Comparison of ENCODE assay signal across 17 cellular contexts in the genomic region with DNA sequence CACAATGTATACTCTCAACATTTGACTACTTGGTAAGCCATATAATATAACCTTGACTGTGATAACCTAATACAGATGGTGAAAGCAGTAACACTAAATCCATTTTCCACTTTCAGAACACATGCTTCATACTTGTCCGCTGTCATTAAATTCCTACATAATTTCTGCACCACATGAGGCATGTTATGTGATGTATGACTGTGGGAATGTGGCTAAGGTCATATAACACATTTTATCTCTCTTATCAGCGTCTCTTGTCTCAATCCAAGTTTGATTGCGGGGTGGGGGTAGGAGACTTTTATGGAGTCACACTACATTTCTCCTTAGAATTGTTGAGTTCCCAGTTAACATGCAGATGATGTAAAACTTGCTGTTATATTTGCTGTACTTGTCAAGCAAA.
DNase-seq lines count a peak whose midpoint lies in the region; ATAC-seq and TF ChIP-seq lines count a peak whose summit lies in the region.
"Had no signal": no experiment of that assay in that cellular context is flagged by ENCODE, and none has a peak within 500 bp of the region (broad histone marks: within the 10 kb centered on the region; RNA-seq: fewer than 3 reads in every experiment).

No MANE protein-coding gene starts in this region.

- POLR2A ChIA-PET in T-cell (lab: Charles Lee), result no interaction called here

- peak overlapping the region; percentile 56; the same call in 1 of the 2 replicates for H3K27ac ChIP-seq in OCI-LY3 (ENCODE audit: low read length)
- H3K27ac ChIP-seq in SJCRH30, result no peak overlapping the region
- H3K27ac ChIP-seq: PC-9 had no signal

- no peaks in the 10 kb centered on the region for H3K9me3 Mint-ChIP-seq in T-cell

- no peaks in the 10 kb centered on the region for H3K36me3 Mint-ChIP-seq in T-cell

- no peaks in the 10 kb centered on the region for H3K9me3 ChIP-seq in OCI-LY3 (ENCODE audit: insufficient read depth, low read length)
- no peaks in the 10 kb centered on the region for H3K9me3 ChIP-seq in mucosa of descending colon
- no peaks in the 10 kb centered on the region for H3K9me3 ChIP-seq in SJCRH30 (replicated peaks)
- H3K9me3 ChIP-seq: A549, Caco-2 had no signal

- H3K9ac ChIP-seq in OCI-LY3 (ENCODE audit: low read length), result no peak overlapping the region

- no peak overlapping the region for H3K27ac Mint-ChIP-seq in T-cell

- H3K79me2 ChIP-seq in OCI-LY3 (ENCODE audit: low read length), result no peaks in the 10 kb centered on the region

- peaks cover 0 to 2% (median under 1%) of the 10 kb centered on the region in 3 donors for H3K4me1 Mint-ChIP-seq in T-cell

- no peak for TF ChIP-seq CTCF in AG10803 (conservative IDR thresholded peaks at IDR 0.05; ENCODE audit: low read length)
- TF ChIP-seq CTCF in OCI-LY3 (IDR thresholded peaks at IDR 0.05; ENCODE audit: low read depth, low read length), result no peak
- no peak for TF ChIP-seq CTCF in mucosa of descending colon (IDR thresholded peaks at IDR 0.05)

- peaks cover 34% of the 10 kb centered on the region for H3K4me1 ChIP-seq in OCI-LY3 (ENCODE audit: low read length)
- no peaks in the 10 kb centered on the region for H3K4me1 ChIP-seq in mucosa of descending colon (ENCODE audit: low read depth)
- no peaks in the 10 kb centered on the region for H3K4me1 ChIP-seq in SJCRH30

- H3K27me3 ChIP-seq in OCI-LY3 (ENCODE audit: low read depth, low read length) (no peaks in the 10 kb centered on the region), SJCRH30 (no peaks in the 10 kb centered on the region)

- DNase-seq in AG10803 (ENCODE audit: low read depth) (peak; percentile 46), cerebellar cortex (ENCODE audit: low spot score) (peak; percentile 10), mucosa of descending colon (no peak), NCI-H1436 (lab: John Stamatoyannopoulos, UW) (no peak), T-cell (no peak), SJCRH30 (no peak)
- DNase-seq in activated CD4-positive, alpha-beta T cell treated with anti-CD3 and anti-CD28 coated beads for 1 hour, result no peak
- DNase-seq: Caco-2, HCEC 1CT, MV-4-11, NCI-H1436 treated with DMSO at 0.1 percent for 48 hours, NCI-H2081 treated with DMSO at 0.1 percent for 48 hours, NCI-H2227 treated with DMSO at 0.1 percent for 48 hours, NCI-H526 treated with DMSO at 0.1 percent for 48 hours, PC-9 had no signal

- intact Hi-C loops in mucosa of descending colon (cut with DNase I, micrococcal nuclease), result no loop called here

- no peaks in the 10 kb centered on the region for H4K20me1 ChIP-seq in OCI-LY3 (ENCODE audit: insufficient read depth, low read length)

- H3K36me3 ChIP-seq in OCI-LY3 (replicated peaks; ENCODE audit: low read depth, low read length), result peaks cover 35% of the 10 kb centered on the region
- no peaks in the 10 kb centered on the region for H3K36me3 ChIP-seq in mucosa of descending colon (ENCODE audit: low read depth)
- no peaks in the 10 kb centered on the region for H3K36me3 ChIP-seq in SJCRH30

- H3K4me3 ChIP-seq in AG10803 (ENCODE audit: low read length) (no peak overlapping the region), OCI-LY3 (ENCODE audit: low read length) (no peak overlapping the region), mucosa of descending colon (no peak overlapping the region), SJCRH30 (no peak overlapping the region)
- H3K4me3 ChIP-seq: A549, PC-9 had no signal

- CTCF ChIA-PET in T-cell (lab: Charles Lee), result interaction anchor here in 1 of 2 donors (0.6 kb wide), 1 partner anchor 34 kb away, joined by 3 read pairs; no protein-coding TSS in a partner anchor

- ATAC-seq in mucosa of descending colon, result peak; percentile 27
- ATAC-seq in T-cell (replicated peaks in 1 of 4), result no peak
- ATAC-seq: A549 had no signal

- no peak overlapping the region for H3K4me2 ChIP-seq in OCI-LY3 (ENCODE audit: low read length)
- H3K4me2 ChIP-seq: A549, PC-9 had no signal

- H2AFZ ChIP-seq in OCI-LY3 (ENCODE audit: low read depth, low read length), result no peak overlapping the region
- H2AFZ ChIP-seq: PC-9 had no signal

- H3K4me3 Mint-ChIP-seq in T-cell, result no peak overlapping the region

- H3K27me3 Mint-ChIP-seq in T-cell, result no peaks in the 10 kb centered on the region

Comparison
In these comparisons a context has a peak if more than half of its experiments do, and no peak if none do; other contexts are left out.
1. DNase-seq: peak in AG10803 (single experiment) and cerebellar cortex (single experiment); none in mucosa of descending colon (0 of 3), activated CD4-positive, alpha-beta T cell treated with anti-CD3 and anti-CD28 coated beads for 1 hour (single experiment), NCI-H1436 (single experiment), T-cell (0 of 34) and SJCRH30 (0 of 2).